Comparison of ENCODE assay signal across 12 cellular contexts in genomic region chr14:37622231-37622923, GRCh38. TPM values are rescaled to one million over a fixed set of nuclear protein-coding genes. Genes with fewer than 3 reads are reported as not detected.
DNase-seq lines count a peak whose midpoint lies in the region; ATAC-seq and TF ChIP-seq lines count a peak whose summit lies in the region.
"Had no signal": no experiment of that assay in that cellular context is flagged by ENCODE, and none has a peak within 500 bp of the region (broad histone marks: within the 10 kb centered on the region; RNA-seq: fewer than 3 reads in every experiment).

No MANE protein-coding gene starts in this region.

- H4K8ac ChIP-seq in H9 (replicated peaks; ENCODE audit: insufficient read length, low read depth, low read length), result no peak overlapping the region

- H3K27ac ChIP-seq in H9 (ENCODE audit: insufficient read length, low read depth, low read length), result no peak overlapping the region
- H3K27ac ChIP-seq: pancreas had no signal

- no peaks in the 10 kb centered on the region for H4K20me1 ChIP-seq in H9 (ENCODE audit: control insufficient read depth, insufficient read depth, insufficient read length)

- no peaks in the 10 kb centered on the region for H3K4me1 ChIP-seq in H9 (ENCODE audit: insufficient read depth, low read length)
- H3K4me1 ChIP-seq: pancreas had no signal

- ATAC-seq in esophagus mucosa, result no peak
- ATAC-seq: activated CD4-positive, alpha-beta T cell treated with anti-CD3 and anti-CD28 coated beads for 36 hours had no signal

- no CpG with 5 or more reads among the region's 81 CpGs for WGBS in H9 (ENCODE audit: extremely low coverage, insufficient read length, low lambda C conversion rate)

- H2BK20ac ChIP-seq in H9 (ENCODE audit: low read depth, low read length, poor library complexity, severe bottlenecking), result no peak overlapping the region

- peak overlapping the region; percentile 56 for H3K4me2 ChIP-seq in H9 (ENCODE audit: insufficient read depth, insufficient read length, low read length)

- no peak overlapping the region for H3K4ac ChIP-seq in H9 (ENCODE audit: low read depth, low read length)

- no peaks in the 10 kb centered on the region for H3K9me3 Mint-ChIP-seq in H9

- H3K79me2 ChIP-seq in H9 (ENCODE audit: insufficient read depth, low read length), result no peaks in the 10 kb centered on the region

- no peaks in the 10 kb centered on the region for H3K9me3 ChIP-seq in H9 (ENCODE audit: control insufficient read depth, low read depth, low read length)
- H3K9me3 ChIP-seq: pancreas had no signal

- H3K23ac ChIP-seq in H9 (ENCODE audit: insufficient read length, low read depth, low read length), result no peak overlapping the region

- no peak overlapping the region for H3K56ac ChIP-seq in H9 (ENCODE audit: insufficient read length, low read depth, low read length)

- TF ChIP-seq CTCF in H9 (conservative IDR thresholded peaks at IDR 0.05), result peak; percentile 27; the same call in 1 of the 3 replicates

- no peak overlapping the region for H2BK12ac ChIP-seq in H9 (ENCODE audit: insufficient read length, low read depth, low read length)

- H3K27me3 ChIP-seq in H9 (ENCODE audit: insufficient read depth, low read length), result peaks cover 16% of the 10 kb centered on the region; the same call in 1 of the 2 replicates
- H3K27me3 ChIP-seq: pancreas had no signal

- no peak overlapping the region for H2BK120ac ChIP-seq in H9 (ENCODE audit: low read depth, low read length, poor library complexity, severe bottlenecking)

- peaks cover 9% of the 10 kb centered on the region for H3K23me2 ChIP-seq in H9 (ENCODE audit: insufficient read length, low read depth, low read length, poor library complexity, severe bottlenecking)

- H3K27me3 Mint-ChIP-seq in H9 (ENCODE audit: low read depth), result peaks cover 78% of the 10 kb centered on the region

- H3K4me1 Mint-ChIP-seq in H9, result peaks cover 3% of the 10 kb centered on the region in 2 experiments; a peak in 2 of 4 replicates
- H3K4me1 Mint-ChIP-seq: activated CD4-positive, alpha-beta T cell treated with anti-CD3 and anti-CD28 coated beads for 36 hours had no signal

- peak overlapping the region; percentile 56 to 77 for H3K4me3 Mint-ChIP-seq in H9
- H3K4me3 Mint-ChIP-seq: activated CD4-positive, alpha-beta T cell treated with anti-CD3 and anti-CD28 coated beads for 36 hours; dendritic cell treated with granulocyte-macrophage colony-stimulating factor and Interleukin-4, amounts not matched to agents 40 ng/mL and 50 ng/mL, for 4 days had no signal

- H2AFZ ChIP-seq in H9 (ENCODE audit: low read length), result no peak overlapping the region

- no peak overlapping the region for H4K91ac ChIP-seq in H9 (ENCODE audit: insufficient read length, low read depth, low read length)

- no peak overlapping the region for H3K27ac Mint-ChIP-seq in H9
- H3K27ac Mint-ChIP-seq: activated CD4-positive, alpha-beta T cell treated with anti-CD3 and anti-CD28 coated beads for 36 hours; dendritic cell treated with granulocyte-macrophage colony-stimulating factor and Interleukin-4, amounts not matched to agents 40 ng/mL and 50 ng/mL, for 4 days had no signal

- H3K36me3 Mint-ChIP-seq in H9 (ENCODE audit: insufficient read depth in 1 of 3, low read depth in 3 of 3), result no peaks in the 10 kb centered on the region; a peak in 1 of 7 replicates

- H3K14ac ChIP-seq in H9 (ENCODE audit: insufficient read depth, low read length), result peak overlapping the region; percentile 85

- no peak overlapping the region for H3K18ac ChIP-seq in H9 (ENCODE audit: insufficient read length, low read depth, low read length)

- H3K9ac ChIP-seq in H9 (ENCODE audit: extremely low read depth, insufficient read length, low read length), result no peak overlapping the region

- H2BK5ac ChIP-seq in H9 (ENCODE audit: insufficient read length, low read length), result no peak overlapping the region

- DNase-seq in H9, result peak; percentile 60
- DNase-seq in dermis blood vessel endothelial cell, result peak; percentile 62
- peak; percentile 71 for DNase-seq in islet precursor cell
- no peak for DNase-seq in skeletal muscle cell (ENCODE audit: low read depth)
- DNase-seq in activated CD4-positive, alpha-beta T cell treated with anti-CD3 and anti-CD28 coated beads, Interleukin-2, amount 50 U/mL, for 1 hour, result no peak
- DNase-seq in stimulated activated naive CD4-positive, alpha-beta T cell (lab: John Stamatoyannopoulos, UW), result no peak
- no peak for DNase-seq in activated naive CD4-positive, alpha-beta T cell treated with anti-CD3 and anti-CD28 coated beads, Interleukin-2, amount 50 U/mL, for 16 hours
- DNase-seq: activated CD4-positive, alpha-beta T cell treated with anti-CD3 and anti-CD28 coated beads for 36 hours; NCI-H526 treated with DMSO at 0.1 percent for 48 hours had no signal

- H4K5ac ChIP-seq in H9 (ENCODE audit: insufficient read length, low read depth, low read length), result no peak overlapping the region

- H2BK15ac ChIP-seq in H9 (ENCODE audit: low read depth, low read length), result no peak overlapping the region

- H2AK5ac ChIP-seq in H9 (ENCODE audit: insufficient read length, low read length), result no peak overlapping the region

- H3K79me1 ChIP-seq in H9 (ENCODE audit: insufficient read depth, low read depth, low read length, poor library complexity, severe bottlenecking), result no peaks in the 10 kb centered on the region

- H3K4me3 ChIP-seq in skeletal muscle cell (ENCODE audit: low read depth, low read length), result peak overlapping the region; percentile 37

- no peak overlapping the region for H3T11ph ChIP-seq in H9 (ENCODE audit: low read length)

RNA-seq across cellular contexts. Expression of gene TTC6, which starts 26.9 kb away (rescaled TPM):
- 0.24 and 0.33 TPM in 2 replicates for total RNA-seq in H9 (2021)
- total RNA-seq in dermis blood vessel endothelial cell, result not detected in 2 replicates
- 1.3 TPM for total RNA-seq in esophagus mucosa
- total RNA-seq: activated CD4-positive, alpha-beta T cell treated with anti-CD3 and anti-CD28 coated beads for 36 hours had no signal

RNA-seq across cellular contexts. Expression of gene FOXA1, which starts 27.3 kb away (rescaled TPM):
- total RNA-seq in H9 (2021) (0.07 and 0.31 TPM in 2 replicates), dermis blood vessel endothelial cell (not detected in 2 replicates), esophagus mucosa (14.6 TPM)

Comparison
In these comparisons a context has a peak if more than half of its experiments do, and no peak if none do; other contexts are left out.
1. DNase-seq: peak in H9 (single experiment), dermis blood vessel endothelial cell (single experiment) and islet precursor cell (single experiment); none in skeletal muscle cell (single experiment), activated CD4-positive, alpha-beta T cell treated with anti-CD3 and anti-CD28 coated beads, Interleukin-2, amount 50 U/mL, for 1 hour (single experiment), stimulated activated naive CD4-positive, alpha-beta T cell (0 of 6) and activated naive CD4-positive, alpha-beta T cell treated with anti-CD3 and anti-CD28 coated beads, Interleukin-2, amount 50 U/mL, for 16 hours (single experiment).
2. RNA of gene FOXA1, which starts 27.3 kb away (total RNA-seq): 14.6 TPM in esophagus mucosa (single experiment); 0.07 to 0.31 TPM in H9 and not detected in dermis blood vessel endothelial cell; every median in the first group is over 10 times any median in the second.